ENCODE assay signal across 27 cellular contexts in genomic region chr12:15005064-15005463, GRCh38. TPM values are rescaled to one million over a fixed set of nuclear protein-coding genes. Genes with fewer than 3 reads are reported as not detected.
DNase-seq lines count a peak whose midpoint lies in the region; ATAC-seq, FAIRE-seq and TF ChIP-seq lines count a peak whose summit lies in the region.
"Had no signal": no experiment of that assay in that cellular context is flagged by ENCODE, and none has a peak within 500 bp of the region (broad histone marks: within the 10 kb centered on the region; RNA-seq: fewer than 3 reads in every experiment).

No MANE protein-coding gene starts in this region.

- DNase-seq in DMS53 (lab: John Stamatoyannopoulos, UW) (peak; percentile 44), NCI-H1105 (lab: John Stamatoyannopoulos, UW) (peak; percentile 62), NCI-H524 treated with DMSO at 0.1 percent for 48 hours (lab: John Stamatoyannopoulos, UW) (peak; percentile 94), mesothelial cell of epicardium (ENCODE audit: low spot score in 2 of 2, unreplicated experiment in 2 of 2) (no peak), H54 (ENCODE audit: insufficient read length, low spot score) (no peak)
- DNase-seq in activated CD8-positive, alpha-beta T cell treated with anti-CD3 and anti-CD28 coated beads for 36 hours: no peak
- DNase-seq: 8988T; AML-193; C1 segment of cervical spinal cord; Calu3; CD8-positive, alpha-beta memory T cell; DMS153; H9; KBM-7; MM.1S; NCI-H1436 treated with DMSO at 0.1 percent for 48 hours; NCI-H2029; NCI-H2171; NCI-H345; NCI-H526 treated with DMSO at 0.1 percent for 48 hours; OCI-M1; SJCRH30; T-cell had no signal

- H3K9me3 Mint-ChIP-seq in mesothelial cell of epicardium: peaks cover 9% of the 10 kb centered on the region
- no peaks in the 10 kb centered on the region for H3K9me3 Mint-ChIP-seq in activated CD8-positive, alpha-beta T cell treated with anti-CD3 and anti-CD28 coated beads for 36 hours
- H3K9me3 Mint-ChIP-seq in stimulated activated memory B cell treated with anti-CD40 and anti-IgM and Interleukin-4, amounts not matched to agents 10 μg/mL and 1 μg/mL and 100 μg/mL, for 72 hours: no peaks in the 10 kb centered on the region
- H3K9me3 Mint-ChIP-seq: CD8-positive, alpha-beta memory T cell; H9; T-cell had no signal

- no peaks in the 10 kb centered on the region for H3K27me3 Mint-ChIP-seq in mesothelial cell of epicardium (ENCODE audit: low read depth)
- peaks cover 20% of the 10 kb centered on the region for H3K27me3 Mint-ChIP-seq in activated CD8-positive, alpha-beta T cell treated with anti-CD3 and anti-CD28 coated beads for 36 hours
- peaks cover 38% of the 10 kb centered on the region for H3K27me3 Mint-ChIP-seq in stimulated activated memory B cell treated with anti-CD40 and anti-IgM and Interleukin-4, amounts not matched to agents 10 μg/mL and 1 μg/mL and 100 μg/mL, for 72 hours

- no peak overlapping the region for H3K4me3 Mint-ChIP-seq in mesothelial cell of epicardium
- no peak overlapping the region for H3K4me3 Mint-ChIP-seq in activated CD8-positive, alpha-beta T cell treated with anti-CD3 and anti-CD28 coated beads for 36 hours
- no peak overlapping the region for H3K4me3 Mint-ChIP-seq in stimulated activated memory B cell treated with anti-CD40 and anti-IgM and Interleukin-4, amounts not matched to agents 10 μg/mL and 1 μg/mL and 100 μg/mL, for 72 hours
- H3K4me3 Mint-ChIP-seq: CD8-positive, alpha-beta memory T cell; H9; T-cell had no signal

- peaks cover 87% of the 10 kb centered on the region for H3K4me1 Mint-ChIP-seq in mesothelial cell of epicardium
- no peaks in the 10 kb centered on the region for H3K4me1 Mint-ChIP-seq in activated CD8-positive, alpha-beta T cell treated with anti-CD3 and anti-CD28 coated beads for 36 hours (ENCODE audit: low read depth)
- H3K4me1 Mint-ChIP-seq in stimulated activated memory B cell treated with anti-CD40 and anti-IgM and Interleukin-4, amounts not matched to agents 10 μg/mL and 1 μg/mL and 100 μg/mL, for 72 hours: no peaks in the 10 kb centered on the region
- H3K4me1 Mint-ChIP-seq: CD8-positive, alpha-beta memory T cell; T-cell had no signal

- no peak for TF ChIP-seq CTCF in mesothelial cell of epicardium (IDR thresholded peaks at IDR 0.05; ENCODE audit: unreplicated experiment)
- no peak for TF ChIP-seq CTCF in activated CD8-positive, alpha-beta T cell treated with anti-CD3 and anti-CD28 coated beads for 36 hours (IDR thresholded peaks at IDR 0.05)

- no peak for FAIRE-seq in H54 (lab: Jason Lieb, UNC)
- FAIRE-seq: RCC 7860 had no signal

- H3K27ac Mint-ChIP-seq in mesothelial cell of epicardium: peak overlapping the region; percentile 52
- no peak overlapping the region for H3K27ac Mint-ChIP-seq in activated CD8-positive, alpha-beta T cell treated with anti-CD3 and anti-CD28 coated beads for 36 hours
- H3K27ac Mint-ChIP-seq in stimulated activated memory B cell treated with anti-CD40 and anti-IgM and Interleukin-4, amounts not matched to agents 10 μg/mL and 1 μg/mL and 100 μg/mL, for 72 hours: no peak overlapping the region
- H3K27ac Mint-ChIP-seq: CD8-positive, alpha-beta memory T cell; H9; T-cell had no signal

- peaks cover 6% of the 10 kb centered on the region for H3K36me3 Mint-ChIP-seq in mesothelial cell of epicardium
- no peaks in the 10 kb centered on the region for H3K36me3 Mint-ChIP-seq in activated CD8-positive, alpha-beta T cell treated with anti-CD3 and anti-CD28 coated beads for 36 hours (ENCODE audit: low read depth)
- H3K36me3 Mint-ChIP-seq in stimulated activated memory B cell treated with anti-CD40 and anti-IgM and Interleukin-4, amounts not matched to agents 10 μg/mL and 1 μg/mL and 100 μg/mL, for 72 hours: no peaks in the 10 kb centered on the region
- H3K36me3 Mint-ChIP-seq: CD8-positive, alpha-beta memory T cell; T-cell had no signal

- no peak for ATAC-seq in activated CD8-positive, alpha-beta T cell treated with anti-CD3 and anti-CD28 coated beads for 36 hours
- no peak for ATAC-seq in GM18502 (IDR thresholded peaks at IDR 0.05; ENCODE audit: poor library complexity, unreplicated experiment)
- ATAC-seq in stimulated activated memory B cell treated with anti-CD40 and anti-IgM and Interleukin-4, amounts not matched to agents 10 μg/mL and 1 μg/mL and 100 μg/mL, for 72 hours: no peak
- ATAC-seq: T-cell had no signal

- POLR2A ChIA-PET in activated CD8-positive, alpha-beta T cell treated with anti-CD3 and anti-CD28 coated beads for 36 hours (lab: Charles Lee): no interaction called here

- intact Hi-C loops in activated CD8-positive, alpha-beta T cell treated with anti-CD3 and anti-CD28 coated beads for 36 hours (cut with micrococcal nuclease): loop anchor here (10.0 kb wide), 1 partner anchor 220 kb away; the partner anchor contains the start of gene RERG

- no peak for TF ChIP-seq POLR2A in H54 (IDR thresholded peaks at IDR 0.05; ENCODE audit: low read depth, low read length)

- CTCF ChIA-PET in activated CD8-positive, alpha-beta T cell treated with anti-CD3 and anti-CD28 coated beads for 36 hours (lab: Charles Lee): no interaction called here

RNA-seq across cellular contexts. Expression of gene PDE6H, which starts 32.2 kb away (rescaled TPM):
- not detected in 3 replicates for total RNA-seq in mesothelial cell of epicardium
- total RNA-seq in activated CD8-positive, alpha-beta T cell treated with anti-CD3 and anti-CD28 coated beads for 36 hours: not detected
- total RNA-seq: Calu3; CD8-positive, alpha-beta memory T cell; H9; HT1080; SJCRH30; T-cell had no signal

RNA-seq across cellular contexts. Expression of gene ARHGDIB, which starts 43.7 kb away (rescaled TPM):
- 26.2 to 30.1 TPM (median 28.5 TPM) in 3 replicates for total RNA-seq in mesothelial cell of epicardium
- total RNA-seq in activated CD8-positive, alpha-beta T cell treated with anti-CD3 and anti-CD28 coated beads for 36 hours: 100 to 1,000 TPM; 765 to 771 TPM

Comparison
In these comparisons a context has a peak if more than half of its experiments do, and no peak if none do; other contexts are left out.
1. DNase-seq: peak in DMS53 (single experiment), NCI-H1105 (single experiment) and NCI-H524 treated with DMSO at 0.1 percent for 48 hours (single experiment); none in mesothelial cell of epicardium (0 of 2), activated CD8-positive, alpha-beta T cell treated with anti-CD3 and anti-CD28 coated beads for 36 hours (single experiment) and H54 (single experiment).
2. RNA of gene ARHGDIB, which starts 43.7 kb away (total RNA-seq): 765 to 771 TPM in activated CD8-positive, alpha-beta T cell treated with anti-CD3 and anti-CD28 coated beads for 36 hours; 26.2 to 30.1 TPM in mesothelial cell of epicardium; every median in the first group is over 10 times any median in the second.